In genomic region chr4:143396695-143397094, GRCh38 we compare ENCODE assay signal across 21 cellular contexts.
A peak's percentile ranks its signal among the peaks of the same experiment; 100 is the strongest.
DNase-seq lines count a peak whose midpoint lies in the region; ATAC-seq and TF ChIP-seq lines count a peak whose summit lies in the region.
"Had no signal": no experiment of that assay in that cellular context is flagged by ENCODE, and none has a peak within 500 bp of the region (broad histone marks: within the 10 kb centered on the region; RNA-seq: fewer than 3 reads in every experiment).

No MANE protein-coding gene starts in this region.

- peaks cover 58 to 79% of the 10 kb centered on the region in 2 donors for H3K4me1 ChIP-seq in thoracic aorta (ENCODE audit: control insufficient read depth in 1 of 2, low read depth in 2 of 2)

- DNase-seq in DMS 273 (lab: John Stamatoyannopoulos, UW; ENCODE audit: unreplicated experiment), result peak; percentile 41
- DNase-seq in DMS 273 treated with DMSO at 0.1 percent for 48 hours (lab: John Stamatoyannopoulos, UW), result no peak
- DNase-seq in fibroblast of mammary gland (ENCODE audit: low read depth), result no peak
- DNase-seq in thoracic aorta (ENCODE audit: low spot score), result no peak
- no peak for DNase-seq in NCI-H2171 (lab: John Stamatoyannopoulos, UW)
- no peak for DNase-seq in medulla oblongata (ENCODE audit: extremely low spot score)
- no peak for DNase-seq in SIG-M5 treated with dmso at 0.1 percent for 504 hours (lab: John Stamatoyannopoulos, UW; ENCODE audit: unreplicated experiment)
- DNase-seq: activated CD4-positive, alpha-beta T cell treated with anti-CD3 and anti-CD28 coated beads for 1 hour; activated effector memory CD4-positive, alpha-beta T cell treated with anti-CD3 and anti-CD28 coated beads, Interleukin-2, amount 50 U/mL, for 16 hours; amygdala; CD4-positive, alpha-beta memory T cell; esophagus squamous epithelium; hypothalamus; mucosa of descending colon; NCI-H226; ovary; T-helper 1 cell had no signal

- H3K27me3 ChIP-seq in thoracic aorta (replicated peaks; ENCODE audit: insufficient read depth), result no peaks in the 10 kb centered on the region
- H3K27me3 ChIP-seq: esophagus squamous epithelium, ovary, tibial nerve had no signal

- no peaks in the 10 kb centered on the region for H3K9me3 ChIP-seq in thoracic aorta
- H3K9me3 ChIP-seq: esophagus squamous epithelium, mucosa of descending colon, ovary, tibial nerve had no signal

- TF ChIP-seq CTCF in WI38 (IDR thresholded peaks at IDR 0.05; ENCODE audit: low read depth, low read length) (peak; percentile 35; the same call in 1 of the 2 replicates), fibroblast of mammary gland (conservative IDR thresholded peaks at IDR 0.05; ENCODE audit: control insufficient read depth, insufficient read depth, low read depth, low read length) (peak; percentile 28), thoracic aorta (IDR thresholded peaks at IDR 0.05) (no peak)

- H3K36me3 ChIP-seq in thoracic aorta, result no peaks in the 10 kb centered on the region
- H3K36me3 ChIP-seq: esophagus squamous epithelium, ovary, tibial nerve had no signal

- ATAC-seq in thoracic aorta (ENCODE audit: insufficient number of reproducible peaks, low FRiP score, low read depth), result no peak
- ATAC-seq: mucosa of descending colon had no signal

- peak overlapping the region; percentile 10 to 73 for H3K27ac ChIP-seq in thoracic aorta
- H3K27ac ChIP-seq: 22Rv1, esophagus squamous epithelium, ovary, skin epidermis had no signal

- H3K4me3 ChIP-seq in WI38 (ENCODE audit: low read depth, low read length) (no peak overlapping the region), fibroblast of mammary gland (ENCODE audit: control insufficient read depth, low read depth, low read length) (no peak overlapping the region), thoracic aorta (no peak overlapping the region)
- H3K4me3 ChIP-seq: esophagus squamous epithelium, mucosa of descending colon, ovary, skin epidermis, tibial nerve had no signal
